In genomic region chr5:72281764-72282499, GRCh38 we compare ENCODE assay signal across 9 cellular contexts. TPM values are rescaled to one million over a fixed set of nuclear protein-coding genes. Genes with fewer than 3 reads are reported as not detected.
DNase-seq lines count a peak whose midpoint lies in the region; ATAC-seq and TF ChIP-seq lines count a peak whose summit lies in the region.
"Had no signal": no experiment of that assay in that cellular context is flagged by ENCODE, and none has a peak within 500 bp of the region (broad histone marks: within the 10 kb centered on the region; RNA-seq: fewer than 3 reads in every experiment).

No MANE protein-coding gene starts in this region.

- H2BK5ac ChIP-seq in H9 (ENCODE audit: insufficient read length, low read length) = no peak overlapping the region

- H3K27me3 ChIP-seq in right atrium auricular region (no peaks in the 10 kb centered on the region), upper lobe of left lung (no peaks in the 10 kb centered on the region), SJCRH30 (no peaks in the 10 kb centered on the region), H9 (ENCODE audit: insufficient read depth, low read length) (no peaks in the 10 kb centered on the region)

- 62 to 72% methylated on average over 3 of the region's 3 CpGs for WGBS in upper lobe of left lung, 2 donors
- WGBS in H9 (ENCODE audit: extremely low coverage, insufficient read length, low lambda C conversion rate) = no CpG with 5 or more reads among the region's 3 CpGs

- H3K23ac ChIP-seq in H9 (ENCODE audit: insufficient read length, low read depth, low read length) = no peak overlapping the region

- no peak for TF ChIP-seq POLR2A in upper lobe of left lung (IDR thresholded peaks at IDR 0.05)

- H3K4me2 ChIP-seq in H9 (ENCODE audit: insufficient read depth, insufficient read length, low read length) = no peak overlapping the region

- H3K4me1 ChIP-seq in right atrium auricular region = peaks cover 0 to 38% of the 10 kb centered on the region in 2 donors
- peaks cover 15 to 30% (median 21%) of the 10 kb centered on the region in 4 donors for H3K4me1 ChIP-seq in upper lobe of left lung
- H3K4me1 ChIP-seq in SJCRH30 = no peaks in the 10 kb centered on the region
- no peaks in the 10 kb centered on the region for H3K4me1 ChIP-seq in H9 (ENCODE audit: insufficient read depth, low read length)

- H2BK12ac ChIP-seq in H9 (ENCODE audit: insufficient read length, low read depth, low read length) = no peak overlapping the region

- H3K27me3 Mint-ChIP-seq in WTC11 (ENCODE audit: low read depth) = no peaks in the 10 kb centered on the region
- H3K27me3 Mint-ChIP-seq in H9 (ENCODE audit: low read depth) = no peaks in the 10 kb centered on the region
- H3K27me3 Mint-ChIP-seq: activated naive CD4-positive, alpha-beta T cell treated with anti-CD3 and anti-CD28 coated beads, Interleukin-2, amount 50 U/mL, for 24 hours had no signal

- H3K36me3 ChIP-seq in right atrium auricular region (no peaks in the 10 kb centered on the region), upper lobe of left lung (peaks cover 0 to 8% (median 0%) of the 10 kb centered on the region in 4 donors), SJCRH30 (peaks cover 8% of the 10 kb centered on the region; the same call in 1 of the 2 replicates)

- H4K8ac ChIP-seq in H9 (replicated peaks; ENCODE audit: insufficient read length, low read depth, low read length) = no peak overlapping the region

- no peak overlapping the region for H3K4ac ChIP-seq in H9 (ENCODE audit: low read depth, low read length)

- POLR2A ChIA-PET in WTC11 (lab: Charles Lee) = interaction anchor here (0.6 to 0.8 kb wide), 2 partner anchors 38 to 175 kb away, joined by 3 read pairs; partner anchors contain the start of genes MAP1B, MRPS27 and PTCD2

- H4K20me1 ChIP-seq in H9 (ENCODE audit: control insufficient read depth, insufficient read depth, insufficient read length) = no peaks in the 10 kb centered on the region

- H4K91ac ChIP-seq in H9 (ENCODE audit: insufficient read length, low read depth, low read length) = no peak overlapping the region

- CTCF ChIA-PET in WTC11 (lab: Charles Lee) = interaction anchor here (1.0 to 1.3 kb wide), 2 partner anchors 27 to 498 kb away, joined by 3 to 4 read pairs; no protein-coding TSS in a partner anchor

- no peaks in the 10 kb centered on the region for H3K79me1 ChIP-seq in H9 (ENCODE audit: insufficient read depth, low read depth, low read length, poor library complexity, severe bottlenecking)

- H3K27ac Mint-ChIP-seq in WTC11 = peak overlapping the region; percentile 55; the same call in 1 of the 2 replicates
- H3K27ac Mint-ChIP-seq in H9 = 0 out of 7 replicates have a peak overlapping the region, but pooled peaks of 1 of the 3 experiments have one; percentile 5
- H3K27ac Mint-ChIP-seq: activated naive CD4-positive, alpha-beta T cell treated with anti-CD3 and anti-CD28 coated beads, Interleukin-2, amount 50 U/mL, for 24 hours had no signal

- ATAC-seq in WTC11 (no peak), upper lobe of left lung (ENCODE audit: low FRiP score in 2 of 2) (peak in 1 of 2 donors; percentile 80)

- DNase-seq in NCI-H524 (lab: John Stamatoyannopoulos, UW) = peak; percentile 9 to 37
- DNase-seq in NCI-H524 treated with DMSO at 0.1 percent for 48 hours (lab: John Stamatoyannopoulos, UW) = no peak
- DNase-seq in WTC11 (ENCODE audit: low spot score) = no peak
- DNase-seq in right atrium auricular region (ENCODE audit: low spot score) = no peak
- DNase-seq in upper lobe of left lung = no peak
- no peak for DNase-seq in SJCRH30
- no peak for DNase-seq in activated gamma-delta T cell treated with Interleukin-2 at 50 U/mL for 16 hours
- DNase-seq in H9 = no peak

- no peak overlapping the region for H3K4me3 ChIP-seq in right atrium auricular region
- H3K4me3 ChIP-seq in upper lobe of left lung = no peak overlapping the region
- no peak overlapping the region for H3K4me3 ChIP-seq in SJCRH30

- H3K4me3 Mint-ChIP-seq in WTC11 (no peak overlapping the region), H9 (no peak overlapping the region)
- H3K4me3 Mint-ChIP-seq: activated naive CD4-positive, alpha-beta T cell treated with anti-CD3 and anti-CD28 coated beads, Interleukin-2, amount 50 U/mL, for 24 hours had no signal

- TF ChIP-seq CTCF in WTC11 (IDR thresholded peaks at IDR 0.05) = no peak
- no peak for TF ChIP-seq CTCF in right atrium auricular region (IDR thresholded peaks at IDR 0.05)
- no peak for TF ChIP-seq CTCF in upper lobe of left lung (IDR thresholded peaks at IDR 0.05)
- TF ChIP-seq CTCF in H9 (conservative IDR thresholded peaks at IDR 0.05) = no peak

- no peak overlapping the region for H2BK20ac ChIP-seq in H9 (ENCODE audit: low read depth, low read length, poor library complexity, severe bottlenecking)

- H2AFZ ChIP-seq in H9 (ENCODE audit: low read length) = no peak overlapping the region

- H3K9me3 Mint-ChIP-seq in WTC11 = peaks cover 2% of the 10 kb centered on the region; the same call in 1 of the 2 replicates
- H3K9me3 Mint-ChIP-seq in H9 = peaks cover 0 to 4% of the 10 kb centered on the region in 2 experiments; a peak in 2 of 5 replicates
- H3K9me3 Mint-ChIP-seq: activated naive CD4-positive, alpha-beta T cell treated with anti-CD3 and anti-CD28 coated beads, Interleukin-2, amount 50 U/mL, for 24 hours had no signal

- TF ChIP-seq EP300 in upper lobe of left lung (IDR thresholded peaks at IDR 0.05) = no peak

- H3K36me3 Mint-ChIP-seq in WTC11 = peaks cover 21% of the 10 kb centered on the region
- H3K36me3 Mint-ChIP-seq in H9 (ENCODE audit: insufficient read depth in 1 of 3, low read depth in 3 of 3) = peaks cover 14 to 23% (median 18%) of the 10 kb centered on the region in 3 experiments

- H3K27ac ChIP-seq in right atrium auricular region (peak overlapping the region; percentile 31 to 36), upper lobe of left lung (peak overlapping the region in 3 of 4 donors; percentile 48 to 67 (median 60)), SJCRH30 (no peak overlapping the region), H9 (ENCODE audit: insufficient read length, low read depth, low read length) (no peak overlapping the region)

- H3K56ac ChIP-seq in H9 (ENCODE audit: insufficient read length, low read depth, low read length) = no peak overlapping the region

- no peak overlapping the region for H3K9ac ChIP-seq in H9 (ENCODE audit: extremely low read depth, insufficient read length, low read length)

- H4K5ac ChIP-seq in H9 (ENCODE audit: insufficient read length, low read depth, low read length) = no peak overlapping the region

- H2BK120ac ChIP-seq in H9 (ENCODE audit: low read depth, low read length, poor library complexity, severe bottlenecking) = no peak overlapping the region

- H2AK5ac ChIP-seq in H9 (ENCODE audit: insufficient read length, low read length) = no peak overlapping the region

- H3K79me2 ChIP-seq in H9 (ENCODE audit: insufficient read depth, low read length) = no peaks in the 10 kb centered on the region

- H3T11ph ChIP-seq in H9 (ENCODE audit: low read length) = no peak overlapping the region

- H3K14ac ChIP-seq in H9 (ENCODE audit: insufficient read depth, low read length) = no peak overlapping the region

- no peaks in the 10 kb centered on the region for H3K9me3 ChIP-seq in right atrium auricular region
- no peaks in the 10 kb centered on the region for H3K9me3 ChIP-seq in upper lobe of left lung
- no peaks in the 10 kb centered on the region for H3K9me3 ChIP-seq in SJCRH30 (replicated peaks)
- no peaks in the 10 kb centered on the region for H3K9me3 ChIP-seq in H9 (ENCODE audit: control insufficient read depth, low read depth, low read length)

- H3K4me1 Mint-ChIP-seq in WTC11 = no peaks in the 10 kb centered on the region
- H3K4me1 Mint-ChIP-seq in H9 = no peaks in the 10 kb centered on the region
- H3K4me1 Mint-ChIP-seq: activated naive CD4-positive, alpha-beta T cell treated with anti-CD3 and anti-CD28 coated beads, Interleukin-2, amount 50 U/mL, for 24 hours had no signal

- H2BK15ac ChIP-seq in H9 (ENCODE audit: low read depth, low read length) = no peak overlapping the region

- H3K23me2 ChIP-seq in H9 (ENCODE audit: insufficient read length, low read depth, low read length, poor library complexity, severe bottlenecking) = no peaks in the 10 kb centered on the region

- no peak overlapping the region for H3K18ac ChIP-seq in H9 (ENCODE audit: insufficient read length, low read depth, low read length)

TF ChIP-seq in WTC11, 78 proteins besides CTCF, POLR2A, EP300 and RAD21:
- TF ChIP-seq ZMAT4 (CRISPR knock-in tag; IDR thresholded peaks at IDR 0.05) (no peak), GABPB1 (CRISPR knock-in tag; IDR thresholded peaks at IDR 0.05) (peak; percentile 99)
TF ChIP-seq in WTC11: peak in this region for 1.

RNA-seq across cellular contexts. Expression of gene MRPS27, which starts 38.1 kb away (rescaled TPM):
- total RNA-seq in WTC11 (2021) (80.1 to 96.9 TPM (median 91.0 TPM) in 3 replicates), right atrium auricular region (10 to 100 TPM; 40.1 to 59.0 TPM), upper lobe of left lung (10 to 100 TPM; 15.7 to 36.9 (median 34.4) TPM), H9 (2021) (78.1 and 83.3 TPM in 2 replicates)
- 98.5 and 105 TPM in 2 replicates for total RNA-seq in SJCRH30 (2014; rRNA removed; shearing (Covaris generic))

RNA-seq across cellular contexts. Expression of gene PTCD2, which starts 38.2 kb away (rescaled TPM):
- total RNA-seq in WTC11 (2021) (13.0 to 14.3 TPM (median 13.8 TPM) in 3 replicates), right atrium auricular region (1 to 10 TPM; 5.1 to 9.2 TPM), upper lobe of left lung (10 to 100 TPM in 1 of 6 donors, 1 to 10 TPM in 5; 3.1 to 17.8 (median 5.9) TPM), H9 (2021) (12.7 and 12.9 TPM in 2 replicates)
- 12.7 and 13.4 TPM in 2 replicates for total RNA-seq in SJCRH30 (2014; rRNA removed; shearing (Covaris generic))

Comparison
In these comparisons a context has a peak if more than half of its experiments do, and no peak if none do; other contexts are left out.
1. DNase-seq: peak in NCI-H524 (2 of 2); none in NCI-H524 treated with DMSO at 0.1 percent for 48 hours (single experiment), WTC11 (single experiment), right atrium auricular region (single experiment), upper lobe of left lung (0 of 2), SJCRH30 (0 of 2), activated gamma-delta T cell treated with Interleukin-2 at 50 U/mL for 16 hours (single experiment) and H9 (single experiment).
2. H3K27ac ChIP-seq: peak in right atrium auricular region (2 of 2) and upper lobe of left lung (3 of 4); none in SJCRH30 (single experiment) and H9 (single experiment).